In the genomic region with DNA sequence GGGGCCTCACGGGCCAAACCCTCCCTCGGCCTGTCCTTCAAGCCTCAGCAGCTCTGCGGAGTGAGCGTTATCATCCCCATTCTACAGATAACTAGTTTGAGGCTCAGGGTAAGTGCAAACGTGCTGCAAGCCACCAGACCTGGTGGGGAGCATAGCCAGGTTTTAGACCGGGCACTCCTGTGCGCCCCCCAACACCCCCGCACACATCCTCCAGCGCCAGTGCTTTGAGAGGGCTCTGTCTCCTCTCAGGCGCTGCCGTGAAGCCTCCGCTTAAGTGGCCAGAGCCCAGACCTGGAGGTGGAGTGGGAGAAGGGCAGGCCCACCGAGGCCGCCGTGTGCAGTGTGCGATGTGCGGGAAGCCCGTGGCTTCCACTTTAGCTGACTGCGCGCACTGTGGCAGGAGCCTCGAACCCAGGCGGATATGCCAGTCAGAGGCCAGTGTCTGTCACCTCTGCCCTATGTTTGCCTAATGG, we compare ENCODE assay signal across 8 cellular contexts. TPM values are rescaled to one million over a fixed set of nuclear protein-coding genes. Genes with fewer than 3 reads are reported as not detected.
DNase-seq lines count a peak whose midpoint lies in the region; ATAC-seq and TF ChIP-seq lines count a peak whose summit lies in the region.

No MANE protein-coding gene starts in this region.

- no peak overlapping the region for H2BK5ac ChIP-seq in mesenchymal stem cell (ENCODE audit: low read depth, low read length, poor library complexity, severe bottlenecking)

- no peaks in the 10 kb centered on the region for H3K27me3 ChIP-seq in heart right ventricle
- no peaks in the 10 kb centered on the region for H3K27me3 ChIP-seq in mesenchymal stem cell (ENCODE audit: control insufficient read depth in 1 of 2, insufficient read depth in 1 of 2, low read length in 2 of 2)

- no peak for TF ChIP-seq CTCF in heart right ventricle (IDR thresholded peaks at IDR 0.05)

- peaks cover 0 to 38% (median 0%) of the 10 kb centered on the region in 9 donors for H3K36me3 ChIP-seq in heart right ventricle
- peaks cover 27 to 38% of the 10 kb centered on the region in 2 experiments for H3K36me3 ChIP-seq in mesenchymal stem cell (ENCODE audit: control insufficient read depth in 1 of 2, insufficient read depth in 2 of 2, low read depth in 1 of 2, low read length in 2 of 2)

- H3K27ac ChIP-seq in heart right ventricle (peak overlapping the region; percentile 98 to 100 (median 99)), mesenchymal stem cell (ENCODE audit: low read length, poor library complexity, severe bottlenecking) (peak overlapping the region; percentile 74)

- H3K23ac ChIP-seq in mesenchymal stem cell (ENCODE audit: low read length in 2 of 2), result no peak overlapping the region

- no peak for ATAC-seq in heart right ventricle

- no peak overlapping the region for H4K8ac ChIP-seq in mesenchymal stem cell (ENCODE audit: low read length)

- no peak overlapping the region for H2AFZ ChIP-seq in mesenchymal stem cell (ENCODE audit: low read depth, low read length)

- DNase-seq in heart right ventricle, result no peak
- DNase-seq in cardiac septum (ENCODE audit: low spot score), result no peak
- DNase-seq in activated gamma-delta T cell treated with Interleukin-2 at 50 U/mL for 16 hours, result peak; percentile 31
- DNase-seq in mesenchymal stem cell, result no peak
- DNase-seq in ureter (ENCODE audit: low spot score), result peak; percentile 43
- DNase-seq in germinal center (ENCODE audit: low spot score), result no peak
- DNase-seq in foreskin melanocyte, result no peak
- DNase-seq in DMS79 treated with DMSO at 0.1 percent for 48 hours (lab: John Stamatoyannopoulos, UW), result no peak

- peak overlapping the region in 1 of 2 experiments; percentile 77 for H3K4ac ChIP-seq in mesenchymal stem cell (ENCODE audit: low read depth in 1 of 2, low read length in 2 of 2)

- peaks cover 19% of the 10 kb centered on the region for H3K79me1 ChIP-seq in mesenchymal stem cell (replicated peaks; ENCODE audit: low read length, poor library complexity, severe bottlenecking)

- H3K4me1 ChIP-seq in heart right ventricle (peaks cover 28 to 93% (median 89%) of the 10 kb centered on the region in 9 donors), mesenchymal stem cell (ENCODE audit: control insufficient read depth, insufficient read depth, low read depth, low read length) (peaks cover 49% of the 10 kb centered on the region)

- no peak overlapping the region for H3K14ac ChIP-seq in mesenchymal stem cell (ENCODE audit: low read length in 2 of 2)

- H2BK15ac ChIP-seq in mesenchymal stem cell (ENCODE audit: low read depth, poor library complexity, severe bottlenecking), result no peak overlapping the region

- intact Hi-C loops in heart right ventricle (cut with DNase I), result loop anchor here in 5 of 10 donors (2.0 to 10.0 kb wide), 6 partner anchors 21 to 381 kb away; a partner anchor contains a TSS
- intact Hi-C loops in cardiac septum (cut with DNase I), result no loop called here

- no peaks in the 10 kb centered on the region for H3K9me3 ChIP-seq in heart right ventricle
- no peaks in the 10 kb centered on the region for H3K9me3 ChIP-seq in mesenchymal stem cell (ENCODE audit: control insufficient read depth, low read length)

- H4K91ac ChIP-seq in mesenchymal stem cell (ENCODE audit: low read length), result no peak overlapping the region

- H3K4me3 ChIP-seq in heart right ventricle (peak overlapping the region in 7 of 10 donors; percentile 69 to 100 (median 99)), mesenchymal stem cell (ENCODE audit: insufficient read depth in 1 of 2, low read depth in 1 of 2, low read length in 2 of 2) (peak overlapping the region in 1 of 2 experiments; percentile 71)

- WGBS in heart right ventricle, 2 donors, result 81 to 87% methylated on average over 22 of the region's 22 CpGs
- WGBS in mesenchymal stem cell, result 98% methylated on average over 22 of the region's 22 CpGs

- no peak overlapping the region for H2BK12ac ChIP-seq in mesenchymal stem cell (ENCODE audit: low read length in 2 of 2)

- H2BK120ac ChIP-seq in mesenchymal stem cell (ENCODE audit: low read depth, low read length), result no peak overlapping the region

- H3K18ac ChIP-seq in mesenchymal stem cell (ENCODE audit: low read depth in 1 of 2, low read length in 2 of 2), result no peak overlapping the region

- H3K9ac ChIP-seq in mesenchymal stem cell (ENCODE audit: low read length), result peak overlapping the region; percentile 96

- no peak overlapping the region for H2AK5ac ChIP-seq in mesenchymal stem cell (ENCODE audit: low read length, severe bottlenecking)

- H3K4me2 ChIP-seq in mesenchymal stem cell (ENCODE audit: low read length, poor library complexity, severe bottlenecking), result no peak overlapping the region

RNA-seq across cellular contexts. Expression of a gene that starts 1.6 kb away (rescaled TPM):
- total RNA-seq in heart right ventricle (100 to 1,000 TPM in 2 of 10 donors, 10 to 100 TPM in 8; 50.1 to 118 (median 59.7) TPM), cardiac septum (66.0 TPM), ureter (151 TPM)
- 100 to 1,000 TPM in 1 of 2 donors, 10 to 100 TPM in 1; 71.7 to 127 TPM for polyA plus RNA-seq in heart right ventricle
- polyA plus RNA-seq in mesenchymal stem cell (2013, experiment 1 of 2), result 103 TPM
- polyA plus RNA-seq in mesenchymal stem cell (2013, experiment 2 of 2), result 105 TPM

RNA-seq across cellular contexts. Expression of a gene that starts 56.9 kb away (rescaled TPM):
- 10 to 100 TPM; 11.3 to 17.6 (median 13.6) TPM for total RNA-seq in heart right ventricle
- 10 to 100 TPM in 1 of 2 donors, 1 to 10 TPM in 1; 6.4 to 24.9 TPM for polyA plus RNA-seq in heart right ventricle
- total RNA-seq in cardiac septum, result 19.4 TPM
- 11.2 TPM for polyA plus RNA-seq in mesenchymal stem cell (2013, experiment 1 of 2)
- polyA plus RNA-seq in mesenchymal stem cell (2013, experiment 2 of 2), result 10.5 TPM
- total RNA-seq in ureter, result 44.8 TPM

Comparison
In these comparisons a context has a peak if more than half of its experiments do, and no peak if none do; other contexts are left out.
1. DNase-seq: peak in activated gamma-delta T cell treated with Interleukin-2 at 50 U/mL for 16 hours (single experiment) and ureter (single experiment); none in heart right ventricle (0 of 2), cardiac septum (single experiment), mesenchymal stem cell (single experiment), germinal center (single experiment), foreskin melanocyte (single experiment) and DMS79 treated with DMSO at 0.1 percent for 48 hours (single experiment).